ENCODE assay signal across 8 cellular contexts in the genomic region with DNA sequence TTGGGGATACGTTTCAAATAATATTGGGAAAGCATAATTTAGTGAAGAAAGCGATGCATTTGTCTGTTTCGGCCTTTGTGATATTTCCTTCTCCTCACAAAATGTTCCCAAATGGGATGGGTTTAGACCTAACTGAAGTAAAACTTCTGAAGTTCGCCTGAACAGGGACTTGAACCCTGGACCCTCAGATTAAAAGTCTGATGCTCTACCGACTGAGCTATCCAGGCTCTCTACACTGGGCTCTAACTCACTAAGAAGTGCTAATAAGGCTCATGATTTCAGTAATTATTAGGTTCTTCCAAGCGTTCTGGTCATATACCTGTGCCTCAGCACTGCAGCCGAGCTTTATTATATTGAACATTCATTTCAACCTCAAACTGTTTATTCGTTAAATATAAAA.
DNase-seq lines count a peak whose midpoint lies in the region; ATAC-seq, FAIRE-seq and TF ChIP-seq lines count a peak whose summit lies in the region.

No MANE protein-coding gene starts in this region.

- no peaks in the 10 kb centered on the region for H3K79me2 ChIP-seq in PC-9 (ENCODE audit: low read depth)
- H3K79me2 ChIP-seq in hepatocyte = no peaks in the 10 kb centered on the region

- no peak for ATAC-seq in HG03139 (IDR thresholded peaks at IDR 0.05; ENCODE audit: unreplicated experiment)
- no peak for ATAC-seq in pancreas
- no peak for ATAC-seq in HG03108 (IDR thresholded peaks at IDR 0.05; ENCODE audit: unreplicated experiment)

- CTCF ChIA-PET in Caco-2 (lab: Charles Lee) = interaction anchor here (1.1 to 1.2 kb wide), 2 partner anchors 73 to 161 kb away, joined by 3 to 7 read pairs; no protein-coding TSS in a partner anchor
- CTCF ChIA-PET in PC-9 (lab: Charles Lee) = interaction anchor here (0.6 to 1.2 kb wide), 4 partner anchors 23 to 357 kb away, joined by 3 to 8 read pairs (median 5); no protein-coding TSS in a partner anchor

- peaks cover 16% of the 10 kb centered on the region for H3F3A ChIP-seq in PC-9 (ENCODE audit: insufficient read depth, low read depth)

- H3K36me3 Mint-ChIP-seq in Caco-2 (ENCODE audit: insufficient read depth, unreplicated experiment) = no peaks in the 10 kb centered on the region
- no peaks in the 10 kb centered on the region for H3K36me3 Mint-ChIP-seq in HFFc6 (ENCODE audit: low read depth)

- H3K27me3 ChIP-seq in Caco-2 (replicated peaks; ENCODE audit: control insufficient read depth, insufficient read depth, low read length) (no peaks in the 10 kb centered on the region), PC-9 (ENCODE audit: insufficient read depth, low read depth) (no peaks in the 10 kb centered on the region), hepatocyte (peaks cover 21% of the 10 kb centered on the region), pancreas (peaks cover 10 to 85% (median 16%) of the 10 kb centered on the region in 4 donors)

- BruUV-seq in Caco-2 (replicated peaks; lab: Mats Ljungman, UMichigan) (no TSS peak), PC-9 (replicated peaks; lab: Mats Ljungman, UMichigan) (no TSS peak)

- H3K9me2 ChIP-seq in PC-9 (ENCODE audit: insufficient read depth) = no peaks in the 10 kb centered on the region
- H3K9me2 ChIP-seq in hepatocyte (replicated peaks; ENCODE audit: insufficient read depth) = no peaks in the 10 kb centered on the region

- H3K4me2 ChIP-seq in PC-9 (peak overlapping the region; percentile 82), hepatocyte (peak overlapping the region; percentile 79)

- H3K9me3 ChIP-seq in Caco-2 (no peaks in the 10 kb centered on the region), PC-9 (ENCODE audit: insufficient read depth, low read depth) (no peaks in the 10 kb centered on the region), hepatocyte (ENCODE audit: low read depth) (no peaks in the 10 kb centered on the region), pancreas (no peaks in the 10 kb centered on the region)

- peaks cover 4% of the 10 kb centered on the region; the same call in 1 of the 2 replicates for H3K4me1 ChIP-seq in Caco-2
- H3K4me1 ChIP-seq in PC-9 (replicated peaks; ENCODE audit: insufficient read depth) = peaks cover 11% of the 10 kb centered on the region; the same call in 1 of the 2 replicates
- H3K4me1 ChIP-seq in hepatocyte (ENCODE audit: insufficient read depth) = no peaks in the 10 kb centered on the region
- no peaks in the 10 kb centered on the region for H3K4me1 ChIP-seq in pancreas

- no peak for FAIRE-seq in pancreas (lab: Jason Lieb, UNC)

- H3K4me3 ChIP-seq in Caco-2 (ENCODE audit: low read depth, low read length) (peak overlapping the region; percentile 53), PC-9 (peak overlapping the region; percentile 64), hepatocyte (peak overlapping the region; percentile 50), pancreas (no peak overlapping the region)

- DNase-seq in Caco-2 (peak; percentile 53 to 56), HFFc6 (peak; percentile 75), PC-9 (peak; percentile 43 to 60), hepatocyte (ENCODE audit: low spot score) (peak; percentile 55), pancreas (no peak), NCI-H187 (lab: John Stamatoyannopoulos, UW) (no peak)

- no peaks in the 10 kb centered on the region for H3K36me3 ChIP-seq in Caco-2 (ENCODE audit: control insufficient read depth, insufficient read depth, low read length)
- H3K36me3 ChIP-seq in PC-9 (ENCODE audit: low read depth) = no peaks in the 10 kb centered on the region
- no peaks in the 10 kb centered on the region for H3K36me3 ChIP-seq in hepatocyte (replicated peaks; ENCODE audit: insufficient read depth, low read depth)
- H3K36me3 ChIP-seq in pancreas = no peaks in the 10 kb centered on the region

- intact Hi-C loops in Caco-2 (cut with micrococcal nuclease; ENCODE audit: unreplicated experiment) (loop anchor here (1.0 kb wide), 3 partner anchors 14 to 72 kb away; no protein-coding TSS in a partner anchor), PC-9 (cut with micrococcal nuclease; ENCODE audit: unreplicated experiment) (loop anchor here (1.0 to 2.0 kb wide), 2 partner anchors 45 to 72 kb away; no protein-coding TSS in a partner anchor), pancreas (cut with DNase I) (no loop called here)

- POLR2A ChIA-PET in Caco-2 (lab: Charles Lee) = interaction anchor here (0.7 kb wide), 2 partner anchors 404 to 444 kb away, joined by 4 read pairs; a partner anchor contains a TSS
- POLR2A ChIA-PET in PC-9 (lab: Charles Lee; ENCODE audit: unreplicated experiment) = interaction anchor here (0.6 to 0.9 kb wide), 6 partner anchors 73 to 754 kb away, joined by 3 to 8 read pairs (median 4); a partner anchor contains a TSS

- TF ChIP-seq CTCF in Caco-2 (IDR thresholded peaks at IDR 0.05; ENCODE audit: insufficient read depth in 1 of 2, low read depth in 1 of 2, low read length in 1 of 2, severe bottlenecking in 1 of 2, unreplicated experiment in 1 of 2) = no peak
- TF ChIP-seq CTCF in HFFc6 (IDR thresholded peaks at IDR 0.05) = no peak
- TF ChIP-seq CTCF in PC-9 (conservative IDR thresholded peaks at IDR 0.05) = no peak
- no peak for TF ChIP-seq CTCF in hepatocyte (IDR thresholded peaks at IDR 0.05; ENCODE audit: poor library complexity)
- TF ChIP-seq CTCF in pancreas (IDR thresholded peaks at IDR 0.05) = no peak

- H3K27ac Mint-ChIP-seq in Caco-2 (ENCODE audit: unreplicated experiment) = no peak overlapping the region
- no peak overlapping the region for H3K27ac Mint-ChIP-seq in HFFc6

- no peaks in the 10 kb centered on the region for H3K27me3 Mint-ChIP-seq in Caco-2 (ENCODE audit: insufficient read depth, unreplicated experiment)
- peaks cover 5% of the 10 kb centered on the region for H3K27me3 Mint-ChIP-seq in HFFc6 (ENCODE audit: insufficient read depth)

- no peak overlapping the region for H3K27ac ChIP-seq in PC-9
- no peak overlapping the region for H3K27ac ChIP-seq in hepatocyte
- no peak overlapping the region for H3K27ac ChIP-seq in pancreas

- H4K20me1 ChIP-seq in PC-9 (ENCODE audit: insufficient read depth) (no peaks in the 10 kb centered on the region), hepatocyte (ENCODE audit: insufficient read depth, poor library complexity, severe bottlenecking) (no peaks in the 10 kb centered on the region)

- WGBS in hepatocyte (ENCODE audit: low lambda C conversion rate, missing lambda C conversion rate) = 19% methylated on average over 8 of the region's 8 CpGs
- WGBS in pancreas, 2 donors = 19 to 22% methylated on average over 8 of the region's 8 CpGs

- H3K4me3 Mint-ChIP-seq in Caco-2 (ENCODE audit: unreplicated experiment) (no peak overlapping the region), HFFc6 (no peak overlapping the region)

- peak overlapping the region; percentile 81 for H2AFZ ChIP-seq in PC-9
- H2AFZ ChIP-seq in hepatocyte = peak overlapping the region; percentile 64

- H3K9me3 Mint-ChIP-seq in Caco-2 (ENCODE audit: unreplicated experiment) (no peaks in the 10 kb centered on the region), HFFc6 (no peaks in the 10 kb centered on the region)

- H3K4me1 Mint-ChIP-seq in Caco-2 (ENCODE audit: low read depth, unreplicated experiment) (peaks cover 1% of the 10 kb centered on the region), HFFc6 (ENCODE audit: low read depth) (no peaks in the 10 kb centered on the region)

Comparison
In these comparisons a context has a peak if more than half of its experiments do, and no peak if none do; other contexts are left out.
1. DNase-seq: peak in Caco-2 (2 of 2), HFFc6 (single experiment), PC-9 (2 of 2) and hepatocyte (single experiment); none in pancreas (0 of 6) and NCI-H187 (0 of 2).
2. H3K4me3 ChIP-seq: peak in Caco-2 (single experiment), PC-9 (single experiment) and hepatocyte (single experiment); none in pancreas (0 of 4).
3. intact Hi-C loops: an anchor here in Caco-2 (1.0 kb wide) and PC-9 (1.0 to 2.0 kb wide); none called in pancreas.